ENCODE assay signal across 33 cellular contexts in genomic region chr6:105714846-105715245, GRCh38.
"Had no signal": no experiment of that assay in that cellular context is flagged by ENCODE, and none has a peak within 500 bp of the region (broad histone marks: within the 10 kb centered on the region; RNA-seq: fewer than 3 reads in every experiment).

No MANE protein-coding gene starts in this region.

- H3K27me3 ChIP-seq: adrenal gland had no signal

- H3K4me3 Mint-ChIP-seq: activated B cell treated with CpG ODN at 0.5 μM for 24 hours; activated CD4-positive, alpha-beta memory T cell treated with anti-CD3 and anti-CD28 coated beads for 36 hours; activated CD4-positive, alpha-beta T cell treated with anti-CD3 and anti-CD28 coated beads, Interleukin-2, amount 10 ng/mL, durations not matched to agents 24 days and 14 days; activated CD8-positive, alpha-beta T cell treated with anti-CD3 and anti-CD28 coated beads for 36 hours; activated naive CD4-positive, alpha-beta T cell treated with anti-CD3 and anti-CD28 coated beads for 36 hours; activated naive CD8-positive, alpha-beta T cell treated with anti-CD3 and anti-CD28 coated beads for 36 hours; activated T-cell treated with anti-CD3 and anti-CD28 coated beads, Interleukin-2, amount 50 U/mL, for 4 hours; activated T-cell treated with anti-CD3 and anti-CD28 coated beads, Interleukin-2, amount 50 U/mL, for 72 hours; activated T-helper 1 cell treated with anti-CD3 and anti-CD28 coated beads, Interleukin-12 subunit alpha, Interleukin-12 subunit beta, Interleukin-2, Interleukin-4 antibody, amounts not matched to agents 30 ng/mL and 10 ng/mL and 1 ng/mL, durations not matched to agents 14 hours and 24 hours and 36 hours; activated T-helper 17 cell treated with anti-CD3 and anti-CD28 coated beads, Interleukin-2, amount 50 U/mL, for 72 hours; brain; T-helper 1 cell treated with Interleukin-12 subunit alpha and Interleukin-12 subunit beta and Interleukin-4 antibody, amounts not matched to agents 30 μg/mL and 1 μg/mL, for 36 hours; T-helper 2 cell treated with Interferon-gamma antibody and Interleukin-4, amounts not matched to agents 5 μg/mL and 100 μg/mL, for 36 hours had no signal

- H3K4me3 ChIP-seq: adrenal gland had no signal

- ATAC-seq: activated CD8-positive, alpha-beta T cell treated with anti-CD3 and anti-CD28 coated beads for 36 hours; activated naive CD4-positive, alpha-beta T cell treated with anti-CD3 and anti-CD28 coated beads, Interleukin-2, amount 50 U/mL, for 72 hours; activated T-cell treated with anti-CD3 and anti-CD28 coated beads, Interleukin-2, amount 50 U/mL, for 4 hours; activated T-cell treated with anti-CD3 and anti-CD28 coated beads, Interleukin-2, amount 50 U/mL, for 72 hours; activated T-helper 17 cell treated with anti-CD3 and anti-CD28 coated beads, Interleukin-2, amount 50 U/mL, for 72 hours had no signal

- DNase-seq: activated B cell treated with CpG ODN at 0.5 μM for 24 hours; activated CD4-positive, alpha-beta memory T cell treated with anti-CD3 and anti-CD28 coated beads for 36 hours; activated CD4-positive, alpha-beta T cell treated with anti-CD3 and anti-CD28 coated beads for 4 hours; activated CD4-positive, alpha-beta T cell treated with anti-CD3 and anti-CD28 coated beads, Interleukin-2, amount 10 ng/mL, durations not matched to agents 24 days and 14 days; activated CD4-positive, alpha-beta T cell treated with anti-CD3 and anti-CD28 coated beads, Interleukin-2, amount 50 U/mL, for 1 hour; activated CD4-positive, alpha-beta T cell treated with anti-CD3 and anti-CD28 coated beads, Interleukin-2, amount 50 U/mL, for 4 hours; activated CD4-positive, CD25-positive, alpha-beta regulatory T cell treated with anti-CD3 and anti-CD28 coated beads, Interleukin-2, amount 50 U/mL, for 72 hours; activated CD8-positive, alpha-beta memory T cell treated with anti-CD3 and anti-CD28 coated beads, Interleukin-2, amount 50 U/mL, for 4 hours; activated CD8-positive, alpha-beta T cell treated with anti-CD3 and anti-CD28 coated beads for 36 hours; activated effector memory CD4-positive, alpha-beta T cell treated with anti-CD3 and anti-CD28 coated beads, Interleukin-2, amount 50 U/mL, for 16 hours; activated gamma-delta T cell treated with Interleukin-2 at 50 U/mL for 16 hours; activated naive CD4-positive, alpha-beta T cell; activated naive CD4-positive, alpha-beta T cell treated with anti-CD3 and anti-CD28 coated beads for 36 hours; activated naive CD4-positive, alpha-beta T cell treated with anti-CD3 and anti-CD28 coated beads, Interleukin-2, amount 50 U/mL, for 16 hours; activated naive CD8-positive, alpha-beta T cell treated with anti-CD3 and anti-CD28 coated beads for 36 hours; activated T-cell treated with anti-CD3 and anti-CD28 coated beads for 4 hours; activated T-cell treated with anti-CD3 and anti-CD28 coated beads, Interleukin-2, amount 50 U/mL, for 1 hour; activated T-cell treated with anti-CD3 and anti-CD28 coated beads, Interleukin-2, amount 50 U/mL, for 4 hours; activated T-cell treated with anti-CD3 and anti-CD28 coated beads, Interleukin-2, amount 50 U/mL, for 72 hours; adrenal gland; amniotic stem cell; aorta; central memory CD4-positive, alpha-beta T cell; T-helper 1 cell; T-helper 2 cell; T-helper 9 cell had no signal

- H3K4me1 Mint-ChIP-seq: activated B cell treated with CpG ODN at 0.5 μM for 24 hours; activated CD4-positive, alpha-beta T cell treated with anti-CD3 and anti-CD28 coated beads, Interleukin-2, amount 10 ng/mL, durations not matched to agents 24 days and 14 days; activated naive CD8-positive, alpha-beta T cell treated with anti-CD3 and anti-CD28 coated beads for 36 hours; activated T-helper 17 cell treated with anti-CD3 and anti-CD28 coated beads, Interleukin-2, amount 50 U/mL, for 72 hours; brain had no signal

- H3K4me1 ChIP-seq: adrenal gland had no signal

- H3K36me3 Mint-ChIP-seq: brain had no signal

- H3K27ac Mint-ChIP-seq: activated B cell treated with CpG ODN at 0.5 μM for 24 hours; activated CD4-positive, alpha-beta memory T cell treated with anti-CD3 and anti-CD28 coated beads for 36 hours; activated CD4-positive, alpha-beta T cell treated with anti-CD3 and anti-CD28 coated beads, Interleukin-2, amount 10 ng/mL, durations not matched to agents 24 days and 14 days; activated CD8-positive, alpha-beta T cell treated with anti-CD3 and anti-CD28 coated beads for 36 hours; activated naive CD4-positive, alpha-beta T cell treated with anti-CD3 and anti-CD28 coated beads for 36 hours; activated naive CD4-positive, alpha-beta T cell treated with anti-CD3 and anti-CD28 coated beads, Interleukin-2, amount 50 U/mL, for 72 hours; activated naive CD8-positive, alpha-beta T cell treated with anti-CD3 and anti-CD28 coated beads for 36 hours; activated T-helper 1 cell treated with anti-CD3 and anti-CD28 coated beads, Interleukin-12 subunit alpha, Interleukin-12 subunit beta, Interleukin-2, Interleukin-4 antibody, amounts not matched to agents 30 ng/mL and 10 ng/mL and 1 ng/mL, durations not matched to agents 14 hours and 24 hours and 36 hours; activated T-helper 17 cell treated with anti-CD3 and anti-CD28 coated beads, Interleukin-2, amount 50 U/mL, for 72 hours; brain; T-helper 1 cell treated with Interleukin-12 subunit alpha and Interleukin-12 subunit beta and Interleukin-4 antibody, amounts not matched to agents 30 μg/mL and 1 μg/mL, for 36 hours; T-helper 2 cell treated with Interferon-gamma antibody and Interleukin-4, amounts not matched to agents 5 μg/mL and 100 μg/mL, for 36 hours had no signal

- H3K27ac ChIP-seq: adrenal gland, VCaP had no signal

- H3K36me3 ChIP-seq: adrenal gland had no signal
